ENCODE assay signal across 10 cellular contexts in genomic region chr15:77819271-77819806, GRCh38.
A peak's percentile ranks its signal among the peaks of the same experiment; 100 is the strongest.
DNase-seq lines count a peak whose midpoint lies in the region; ATAC-seq and TF ChIP-seq lines count a peak whose summit lies in the region.
"Had no signal": no experiment of that assay in that cellular context is flagged by ENCODE, and none has a peak within 500 bp of the region (broad histone marks: within the 10 kb centered on the region; RNA-seq: fewer than 3 reads in every experiment).

No MANE protein-coding gene starts in this region.

- H3K27ac ChIP-seq in GM23338 (ENCODE audit: low read depth), result no peak overlapping the region
- H3K27ac ChIP-seq in body of pancreas, result no peak overlapping the region
- no peak overlapping the region for H3K27ac ChIP-seq in mucosa of rectum (ENCODE audit: low read depth in 2 of 2, low read length in 2 of 2)

- H3K4me3 ChIP-seq in GM23338, result peak overlapping the region; percentile 65
- H3K4me3 ChIP-seq in body of pancreas, result no peak overlapping the region
- H3K4me3 ChIP-seq in mucosa of rectum (ENCODE audit: low read length in 2 of 2), result peak overlapping the region; percentile 14 to 31

- H3K79me2 ChIP-seq in GM23338 (replicated peaks; ENCODE audit: insufficient read depth), result no peaks in the 10 kb centered on the region

- H3K9me3 Mint-ChIP-seq in GM23338, result no peaks in the 10 kb centered on the region; the same call in 2 of the 3 replicates

- H3K27me3 ChIP-seq in GM23338 (ENCODE audit: insufficient read depth) (peaks cover 44% of the 10 kb centered on the region), body of pancreas (peaks cover 0 to 11% of the 10 kb centered on the region in 2 donors), mucosa of rectum (ENCODE audit: control insufficient read depth in 2 of 2, insufficient read depth in 2 of 2, low read length in 2 of 2) (peaks cover 34 to 37% of the 10 kb centered on the region in 2 donors)

- no peak overlapping the region for H3K27ac Mint-ChIP-seq in GM23338

- no peak overlapping the region for H3K9ac ChIP-seq in mucosa of rectum (ENCODE audit: low read depth in 1 of 2, low read length in 2 of 2)

- H3K4me1 Mint-ChIP-seq in GM23338, result peaks cover 18% of the 10 kb centered on the region

- H3K27me3 Mint-ChIP-seq in GM23338 (ENCODE audit: insufficient read depth, low read depth, poor library complexity), result peaks cover 40% of the 10 kb centered on the region

- peak overlapping the region; percentile 61; the same call in 2 of the 3 replicates for H3K4me3 Mint-ChIP-seq in GM23338

- 0% methylated on average over 62 of the region's 84 CpGs; no CpG with 5 or more reads in 1 of the 2 donors for WGBS in body of pancreas, 2 donors

- H3K36me3 ChIP-seq in GM23338 (ENCODE audit: insufficient read depth) (no peaks in the 10 kb centered on the region), body of pancreas (replicated peaks in 1 of 2; ENCODE audit: insufficient read depth in 1 of 2, low read depth in 2 of 2) (no peaks in the 10 kb centered on the region), mucosa of rectum (ENCODE audit: control insufficient read depth in 2 of 2, insufficient read depth in 2 of 2, low read length in 2 of 2) (no peaks in the 10 kb centered on the region)

- TF ChIP-seq POLR2A in body of pancreas (IDR thresholded peaks at IDR 0.05), result no peak

- intact Hi-C loops in body of pancreas (cut with DNase I), result no loop called here

- peaks cover 3% of the 10 kb centered on the region for H3K4me1 ChIP-seq in GM23338 (ENCODE audit: insufficient read depth)
- H3K4me1 ChIP-seq in body of pancreas, result peaks cover 18% of the 10 kb centered on the region
- no peaks in the 10 kb centered on the region for H3K4me1 ChIP-seq in mucosa of rectum (ENCODE audit: control insufficient read depth in 2 of 2, insufficient read depth in 2 of 2, low read length in 2 of 2)

- H4K20me1 ChIP-seq in GM23338 (replicated peaks; ENCODE audit: insufficient read depth), result no peaks in the 10 kb centered on the region; the same call in 1 of the 2 replicates

- no peaks in the 10 kb centered on the region for H3K9me2 ChIP-seq in GM23338 (ENCODE audit: insufficient read depth)

- ATAC-seq in GM23338 (no peak), body of pancreas (peak; percentile 8), GM21619 (IDR thresholded peaks at IDR 0.05; ENCODE audit: unreplicated experiment) (no peak), HG02759 (IDR thresholded peaks at IDR 0.05; ENCODE audit: unreplicated experiment) (no peak)

- no peaks in the 10 kb centered on the region for H3F3A ChIP-seq in GM23338 (replicated peaks; ENCODE audit: low read depth)

- TF ChIP-seq CTCF in GM23338 (conservative IDR thresholded peaks at IDR 0.05; ENCODE audit: low read depth in 2 of 2), result no peak
- no peak for TF ChIP-seq CTCF in body of pancreas (IDR thresholded peaks at IDR 0.05)

- H2AFZ ChIP-seq in GM23338, result 0 out of 2 replicates have a peak overlapping the region, but pooled peaks have one; percentile 14

- H3K9me3 ChIP-seq in body of pancreas (no peaks in the 10 kb centered on the region), mucosa of rectum (ENCODE audit: control insufficient read depth in 2 of 2, low read length in 2 of 2) (no peaks in the 10 kb centered on the region)

- peak overlapping the region; percentile 87 for H3K4me2 ChIP-seq in GM23338

- H3K36me3 Mint-ChIP-seq in GM23338 (ENCODE audit: low read depth), result no peaks in the 10 kb centered on the region

- peak; percentile 48 for DNase-seq in 8988T
- peak; percentile 51 for DNase-seq in GM23338 (ENCODE audit: low spot score)
- DNase-seq in body of pancreas, result no peak
- DNase-seq in A172 (ENCODE audit: low spot score), result no peak
- DNase-seq in SK-N-DZ (ENCODE audit: low spot score), result no peak
- DNase-seq: DND-41, KBM-7 had no signal

TF ChIP-seq in GM23338, 12 proteins besides CTCF, POLR2A, EP300 and RAD21:
- no peak for TF ChIP-seq EZH2phosphoT487 (IDR thresholded peaks at IDR 0.05; ENCODE audit: unreplicated experiment)
- TF ChIP-seq ZNF114 (CRISPR knock-in tag; IDR thresholded peaks at IDR 0.05), result no peak
- no peak for TF ChIP-seq REST (IDR thresholded peaks at IDR 0.05; ENCODE audit: unreplicated experiment)
- TF ChIP-seq ZNF462 (CRISPR knock-in tag; IDR thresholded peaks at IDR 0.05), result no peak
- no peak for TF ChIP-seq JUNB (IDR thresholded peaks at IDR 0.05; ENCODE audit: unreplicated experiment)

Comparison
In these comparisons a context has a peak if more than half of its experiments do, and no peak if none do; other contexts are left out.
1. DNase-seq: peak in 8988T (single experiment) and GM23338 (single experiment); none in body of pancreas (0 of 4), A172 (single experiment) and SK-N-DZ (single experiment).
2. H3K4me3 ChIP-seq: peak in GM23338 (single experiment) and mucosa of rectum (2 of 2); none in body of pancreas (0 of 2).